In the genomic region with DNA sequence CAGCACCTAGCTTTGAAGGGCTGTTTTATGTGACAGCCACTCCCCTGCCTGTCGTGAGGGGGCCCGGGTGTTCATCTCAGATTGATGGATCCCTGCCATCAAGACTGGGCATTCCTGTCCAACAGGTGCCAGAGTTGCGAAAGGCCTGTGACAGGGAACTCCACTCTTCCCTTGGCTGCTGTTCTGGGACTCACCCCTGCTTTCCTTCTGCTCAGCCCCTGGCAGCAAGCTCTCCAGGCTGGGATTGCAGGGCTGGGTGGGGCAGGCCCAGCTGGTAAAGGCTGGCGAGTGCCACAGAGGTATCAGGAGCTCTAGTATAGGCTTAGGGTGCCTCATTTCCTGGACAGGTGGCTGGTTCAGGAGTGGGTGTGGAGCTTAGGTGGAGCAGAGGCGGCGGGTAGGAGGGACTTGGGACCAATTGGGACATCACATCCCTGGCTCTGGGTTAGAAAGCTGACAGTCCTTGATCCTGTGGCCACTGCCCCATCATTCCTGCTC, we compare ENCODE assay signal across 2 cellular contexts.
TF ChIP-seq lines count a peak whose summit lies in the region.

A gene with protein sequence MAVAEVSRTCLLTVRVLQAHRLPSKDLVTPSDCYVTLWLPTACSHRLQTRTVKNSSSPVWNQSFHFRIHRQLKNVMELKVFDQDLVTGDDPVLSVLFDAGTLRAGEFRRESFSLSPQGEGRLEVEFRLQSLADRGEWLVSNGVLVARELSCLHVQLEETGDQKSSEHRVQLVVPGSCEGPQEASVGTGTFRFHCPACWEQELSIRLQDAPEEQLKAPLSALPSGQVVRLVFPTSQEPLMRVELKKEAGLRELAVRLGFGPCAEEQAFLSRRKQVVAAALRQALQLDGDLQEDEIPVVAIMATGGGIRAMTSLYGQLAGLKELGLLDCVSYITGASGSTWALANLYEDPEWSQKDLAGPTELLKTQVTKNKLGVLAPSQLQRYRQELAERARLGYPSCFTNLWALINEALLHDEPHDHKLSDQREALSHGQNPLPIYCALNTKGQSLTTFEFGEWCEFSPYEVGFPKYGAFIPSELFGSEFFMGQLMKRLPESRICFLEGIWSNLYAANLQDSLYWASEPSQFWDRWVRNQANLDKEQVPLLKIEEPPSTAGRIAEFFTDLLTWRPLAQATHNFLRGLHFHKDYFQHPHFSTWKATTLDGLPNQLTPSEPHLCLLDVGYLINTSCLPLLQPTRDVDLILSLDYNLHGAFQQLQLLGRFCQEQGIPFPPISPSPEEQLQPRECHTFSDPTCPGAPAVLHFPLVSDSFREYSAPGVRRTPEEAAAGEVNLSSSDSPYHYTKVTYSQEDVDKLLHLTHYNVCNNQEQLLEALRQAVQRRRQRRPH (plus strand): TSS at position 448 of the 498 bp plus-strand sequence. CDS start 67 bp downstream, outside the sequence.

TF ChIP-seq in HepG2, 621 proteins besides CTCF, POLR2A, EP300 and RAD21:
- no peak for TF ChIP-seq ZNF329 (CRISPR knock-in tag; IDR thresholded peaks at IDR 0.05; ENCODE audit: low read depth)
- TF ChIP-seq ZBTB20 (CRISPR knock-in tag; IDR thresholded peaks at IDR 0.05; ENCODE audit: borderline replicate concordance, low read depth), result no peak
- TF ChIP-seq BCL6 (CRISPR knock-in tag; IDR thresholded peaks at IDR 0.05), result no peak
- TF ChIP-seq GABPA (IDR thresholded peaks at IDR 0.05; ENCODE audit: low read depth, low read length), result no peak
- TF ChIP-seq GABPA (CRISPR knock-in tag; IDR thresholded peaks at IDR 0.05; ENCODE audit: low read depth), result no peak
- TF ChIP-seq, protein P1, sequence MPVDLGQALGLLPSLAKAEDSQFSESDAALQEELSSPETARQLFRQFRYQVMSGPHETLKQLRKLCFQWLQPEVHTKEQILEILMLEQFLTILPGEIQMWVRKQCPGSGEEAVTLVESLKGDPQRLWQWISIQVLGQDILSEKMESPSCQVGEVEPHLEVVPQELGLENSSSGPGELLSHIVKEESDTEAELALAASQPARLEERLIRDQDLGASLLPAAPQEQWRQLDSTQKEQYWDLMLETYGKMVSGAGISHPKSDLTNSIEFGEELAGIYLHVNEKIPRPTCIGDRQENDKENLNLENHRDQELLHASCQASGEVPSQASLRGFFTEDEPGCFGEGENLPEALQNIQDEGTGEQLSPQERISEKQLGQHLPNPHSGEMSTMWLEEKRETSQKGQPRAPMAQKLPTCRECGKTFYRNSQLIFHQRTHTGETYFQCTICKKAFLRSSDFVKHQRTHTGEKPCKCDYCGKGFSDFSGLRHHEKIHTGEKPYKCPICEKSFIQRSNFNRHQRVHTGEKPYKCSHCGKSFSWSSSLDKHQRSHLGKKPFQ (CRISPR knock-in tag; IDR thresholded peaks at IDR 0.05; ENCODE audit: insufficient replicate concordance), result no peak
- TF ChIP-seq ZC3H4 (CRISPR knock-in tag; IDR thresholded peaks at IDR 0.05; ENCODE audit: borderline replicate concordance), result no peak
- TF ChIP-seq KLF12 (CRISPR knock-in tag; IDR thresholded peaks at IDR 0.05; ENCODE audit: borderline replicate concordance), result no peak
- TF ChIP-seq ATF7-NPFF (CRISPR knock-in tag; IDR thresholded peaks at IDR 0.05; ENCODE audit: low read depth), result no peak
- no peak for TF ChIP-seq SP140L (CRISPR knock-in tag; IDR thresholded peaks at IDR 0.05; ENCODE audit: borderline replicate concordance)
- no peak for TF ChIP-seq NFE2L1 (CRISPR knock-in tag; IDR thresholded peaks at IDR 0.05; ENCODE audit: borderline replicate concordance)
- TF ChIP-seq HOXA9 (CRISPR knock-in tag; IDR thresholded peaks at IDR 0.05; ENCODE audit: borderline replicate concordance), result no peak
- no peak for TF ChIP-seq CENPX (CRISPR knock-in tag; IDR thresholded peaks at IDR 0.05)
- TF ChIP-seq IKZF1 (IDR thresholded peaks at IDR 0.05), result no peak
- TF ChIP-seq SRY (CRISPR knock-in tag; IDR thresholded peaks at IDR 0.05), result no peak
- TF ChIP-seq, protein P2, sequence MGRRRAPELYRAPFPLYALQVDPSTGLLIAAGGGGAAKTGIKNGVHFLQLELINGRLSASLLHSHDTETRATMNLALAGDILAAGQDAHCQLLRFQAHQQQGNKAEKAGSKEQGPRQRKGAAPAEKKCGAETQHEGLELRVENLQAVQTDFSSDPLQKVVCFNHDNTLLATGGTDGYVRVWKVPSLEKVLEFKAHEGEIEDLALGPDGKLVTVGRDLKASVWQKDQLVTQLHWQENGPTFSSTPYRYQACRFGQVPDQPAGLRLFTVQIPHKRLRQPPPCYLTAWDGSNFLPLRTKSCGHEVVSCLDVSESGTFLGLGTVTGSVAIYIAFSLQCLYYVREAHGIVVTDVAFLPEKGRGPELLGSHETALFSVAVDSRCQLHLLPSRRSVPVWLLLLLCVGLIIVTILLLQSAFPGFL (CRISPR knock-in tag; IDR thresholded peaks at IDR 0.05), result no peak
TF ChIP-seq in HepG2: peak in this region for 0.

TF ChIP-seq in WTC11, 78 proteins besides CTCF, POLR2A, EP300 and RAD21:
- no peak for TF ChIP-seq CBFB (CRISPR knock-in tag; IDR thresholded peaks at IDR 0.05; ENCODE audit: low read depth)
- TF ChIP-seq PRRX2 (CRISPR knock-in tag; IDR thresholded peaks at IDR 0.05), result no peak
- TF ChIP-seq, protein P2 (CRISPR knock-in tag; IDR thresholded peaks at IDR 0.05; ENCODE audit: borderline replicate concordance), result no peak
- no peak for TF ChIP-seq NFATC4 (CRISPR knock-in tag; IDR thresholded peaks at IDR 0.05)
- TF ChIP-seq, protein P3, sequence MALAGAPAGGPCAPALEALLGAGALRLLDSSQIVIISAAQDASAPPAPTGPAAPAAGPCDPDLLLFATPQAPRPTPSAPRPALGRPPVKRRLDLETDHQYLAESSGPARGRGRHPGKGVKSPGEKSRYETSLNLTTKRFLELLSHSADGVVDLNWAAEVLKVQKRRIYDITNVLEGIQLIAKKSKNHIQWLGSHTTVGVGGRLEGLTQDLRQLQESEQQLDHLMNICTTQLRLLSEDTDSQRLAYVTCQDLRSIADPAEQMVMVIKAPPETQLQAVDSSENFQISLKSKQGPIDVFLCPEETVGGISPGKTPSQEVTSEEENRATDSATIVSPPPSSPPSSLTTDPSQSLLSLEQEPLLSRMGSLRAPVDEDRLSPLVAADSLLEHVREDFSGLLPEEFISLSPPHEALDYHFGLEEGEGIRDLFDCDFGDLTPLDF (CRISPR knock-in tag; IDR thresholded peaks at IDR 0.05), result no peak
- TF ChIP-seq MXD4 (CRISPR knock-in tag; IDR thresholded peaks at IDR 0.05; ENCODE audit: borderline replicate concordance), result no peak
- TF ChIP-seq GABPB1 (CRISPR knock-in tag; IDR thresholded peaks at IDR 0.05), result no peak
- TF ChIP-seq FOXP1 (CRISPR knock-in tag; IDR thresholded peaks at IDR 0.05; ENCODE audit: borderline replicate concordance), result no peak
- TF ChIP-seq ZNF416 (CRISPR knock-in tag; IDR thresholded peaks at IDR 0.05), result no peak
